In the genomic region with DNA sequence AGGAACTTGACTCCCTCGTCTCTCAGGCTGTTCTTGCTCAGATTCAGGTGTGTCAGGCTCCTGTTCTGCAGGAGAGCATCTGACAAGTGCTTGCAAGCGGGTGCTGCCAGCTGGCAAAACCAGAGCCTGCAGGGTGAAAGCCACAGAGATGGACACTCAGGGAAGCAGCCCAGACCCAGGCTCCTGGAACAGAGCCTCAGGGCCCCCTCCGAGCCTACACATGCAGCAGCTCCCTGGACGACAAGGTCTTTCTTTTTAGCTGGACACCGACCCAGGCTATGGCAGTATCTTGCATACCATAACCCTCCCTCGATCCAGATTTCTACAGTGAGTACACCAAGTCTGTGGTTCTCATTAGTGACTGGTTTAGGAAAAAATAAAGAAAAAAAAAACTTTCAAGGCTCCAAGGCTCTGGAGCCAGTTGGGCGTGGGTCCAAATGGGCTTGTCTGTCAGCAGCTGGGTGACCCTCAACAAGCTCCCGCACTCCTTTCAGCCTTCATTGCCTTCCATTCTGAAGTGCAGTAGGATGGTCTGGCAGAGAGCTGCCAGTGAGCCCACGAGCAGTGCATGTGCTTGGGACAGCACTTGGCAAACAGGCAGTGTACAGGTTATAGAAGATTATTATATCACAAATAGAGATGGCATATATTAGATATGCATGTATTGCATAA, we compare ENCODE assay signal across 17 cellular contexts. TPM values are rescaled to one million over a fixed set of nuclear protein-coding genes. Genes with fewer than 3 reads are reported as not detected.
A peak's percentile ranks its signal among the peaks of the same experiment; 100 is the strongest.
DNase-seq lines count a peak whose midpoint lies in the region; ATAC-seq and TF ChIP-seq lines count a peak whose summit lies in the region.
"Had no signal": no experiment of that assay in that cellular context is flagged by ENCODE, and none has a peak within 500 bp of the region (broad histone marks: within the 10 kb centered on the region; RNA-seq: fewer than 3 reads in every experiment).

No MANE protein-coding gene starts in this region.

- H2BK120ac ChIP-seq in neuronal stem cell (ENCODE audit: low read depth, low read length), result no peak overlapping the region

- no peak overlapping the region for H2BK15ac ChIP-seq in neuronal stem cell (ENCODE audit: low read length)

- in situ Hi-C loops in Panc1 (cut with HindIII; ENCODE audit: low pct_unique_long_range_greater_than_20kb, low sequenced_read_pairs), result no loop called here

- H3K23ac ChIP-seq in neuronal stem cell (ENCODE audit: low read depth, low read length, poor library complexity), result no peak overlapping the region

- H3K36me3 ChIP-seq in Panc1 (ENCODE audit: control insufficient read depth, insufficient read depth, low read length), result no peaks in the 10 kb centered on the region
- H3K36me3 ChIP-seq in neuronal stem cell (replicated peaks in 1 of 2; ENCODE audit: control insufficient read depth in 2 of 2, insufficient read depth in 2 of 2, low read length in 2 of 2), result no peaks in the 10 kb centered on the region
- H3K36me3 ChIP-seq: BLaER1 had no signal

- H3K4ac ChIP-seq in neuronal stem cell (ENCODE audit: low read length), result no peak overlapping the region

- DNase-seq in DMS 273 (lab: John Stamatoyannopoulos, UW; ENCODE audit: unreplicated experiment) (peak; percentile 13), DMS 273 treated with DMSO at 0.1 percent for 48 hours (lab: John Stamatoyannopoulos, UW) (no peak), Panc1 (ENCODE audit: low read depth, low spot score) (no peak), neuronal stem cell (ENCODE audit: low spot score) (no peak), OCI-M1 (lab: John Stamatoyannopoulos, UW) (no peak), NCI-H1105 treated with DMSO at 0.1 percent for 48 hours (lab: John Stamatoyannopoulos, UW) (no peak), AG08395 (ENCODE audit: low spot score) (no peak)
- DNase-seq: Calu3; CD8-positive, alpha-beta T cell; GF-D8; HCEC 1CT; IMR-90; KBM-7 had no signal

- no peaks in the 10 kb centered on the region for H3K79me1 ChIP-seq in neuronal stem cell (ENCODE audit: low read depth, low read length)

- H4K8ac ChIP-seq in neuronal stem cell (ENCODE audit: low read depth, low read length), result no peak overlapping the region

- no TSS peak for BruUV-seq in Panc1 (replicated peaks; lab: Mats Ljungman, UMichigan)

- no peak overlapping the region for H3K27ac ChIP-seq in Panc1 (ENCODE audit: low read length)
- H3K27ac ChIP-seq in neuronal stem cell (replicated peaks; ENCODE audit: low read length), result no peak overlapping the region
- H3K27ac ChIP-seq: 22Rv1, A549, BLaER1 had no signal

- no peak overlapping the region for H4K91ac ChIP-seq in neuronal stem cell (ENCODE audit: low read depth, low read length, poor library complexity)

- no peak overlapping the region for H3K4me3 ChIP-seq in Panc1 (ENCODE audit: low read depth in 2 of 2, low read length in 2 of 2)
- H3K4me3 ChIP-seq in neuronal stem cell (ENCODE audit: low read length in 2 of 2), result no peak overlapping the region
- H3K4me3 ChIP-seq: A549, BLaER1, GM23338 had no signal

- TF ChIP-seq CTCF in Panc1 (IDR thresholded peaks at IDR 0.05), result no peak

- intact Hi-C loops in Panc1 (cut with micrococcal nuclease; ENCODE audit: unreplicated experiment), result no loop called here

- no peak overlapping the region for H3K14ac ChIP-seq in neuronal stem cell (ENCODE audit: low read length)

- no peaks in the 10 kb centered on the region for H3K9me3 ChIP-seq in Panc1 (ENCODE audit: control insufficient read depth, insufficient read depth, low read depth, low read length)
- peaks cover 0 to 35% of the 10 kb centered on the region in 2 donors for H3K9me3 ChIP-seq in neuronal stem cell (replicated peaks in 1 of 2; ENCODE audit: control insufficient read depth in 2 of 2, insufficient read depth in 1 of 2, low read depth in 1 of 2, low read length in 2 of 2)
- H3K9me3 ChIP-seq: A549, BLaER1 had no signal

- H3K4me1 ChIP-seq in Panc1 (ENCODE audit: control insufficient read depth, insufficient read depth, low read length) (0 out of 2 replicates have a peak, but pooled peaks cover 3% of the 10 kb centered on the region), neuronal stem cell (ENCODE audit: control insufficient read depth in 2 of 2, insufficient read depth in 1 of 2, low read depth in 1 of 2, low read length in 2 of 2) (no peaks in the 10 kb centered on the region)
- H3K4me1 ChIP-seq: A549, BLaER1 had no signal

- POLR2A ChIA-PET in Panc1 (lab: Charles Lee), result no interaction called here

- H2AFZ ChIP-seq in neuronal stem cell (ENCODE audit: low read length), result peak overlapping the region; percentile 72
- H2AFZ ChIP-seq: GM23338 had no signal

- CTCF ChIA-PET in Panc1 (lab: Charles Lee), result no interaction called here

- no peak overlapping the region for H2AK5ac ChIP-seq in neuronal stem cell (ENCODE audit: low read depth, low read length)

- no peak overlapping the region for H3K18ac ChIP-seq in neuronal stem cell (ENCODE audit: low read length)

- WGBS in neuronal stem cell (ENCODE audit: extremely low coverage in 2 of 2, insufficient read length in 2 of 2, insufficient replicate concordance in 1 of 2), 2 donors, result no CpG with 5 or more reads among the region's 9 CpGs

- peak; percentile 59 for ATAC-seq in Panc1
- ATAC-seq: CD8-positive, alpha-beta T cell; GM23338 had no signal

- H2BK12ac ChIP-seq in neuronal stem cell (ENCODE audit: low read length), result no peak overlapping the region

- H3K27me3 ChIP-seq in Panc1 (ENCODE audit: control insufficient read depth, insufficient read depth, low read length), result no peaks in the 10 kb centered on the region; the same call in 1 of the 2 replicates
- peaks cover 0 to 8% (median 0%) of the 10 kb centered on the region in 3 experiments for H3K27me3 ChIP-seq in neuronal stem cell (ENCODE audit: control insufficient read depth in 3 of 3, insufficient read depth in 3 of 3, low read depth in 1 of 3, low read length in 3 of 3)
- H3K27me3 ChIP-seq: BLaER1 had no signal

- no peak overlapping the region for H2BK5ac ChIP-seq in neuronal stem cell (ENCODE audit: low read length)

- H3K9ac ChIP-seq in neuronal stem cell (ENCODE audit: low read depth, low read length, poor library complexity), result no peak overlapping the region
- H3K9ac ChIP-seq: BLaER1 had no signal

- no peak overlapping the region for H3K4me2 ChIP-seq in neuronal stem cell (ENCODE audit: insufficient read depth, low read length, poor library complexity, severe bottlenecking)
- H3K4me2 ChIP-seq: A549, BLaER1, GM23338 had no signal

RNA-seq across cellular contexts. Expression of gene NLRP13, which starts 29.9 kb away (rescaled TPM):
- not detected for total RNA-seq in Panc1 (2021; ENCODE audit: unreplicated experiment)
- not detected for polyA plus RNA-seq in Panc1 (2012; ENCODE audit: insufficient read length)
- polyA plus RNA-seq in neuronal stem cell (2013, experiment 1 of 2), result not detected
- polyA plus RNA-seq in neuronal stem cell (2013, experiment 2 of 2), result not detected
- total RNA-seq: Calu3; CD8-positive, alpha-beta T cell; GM23338; IMR-90 had no signal
- polyA plus RNA-seq: A549, GM23338, IMR-90 had no signal

RNA-seq across cellular contexts. Expression of gene NLRP8, which starts 45.4 kb away (rescaled TPM):
- total RNA-seq in Panc1 (2021; ENCODE audit: unreplicated experiment), result not detected
- not detected for polyA plus RNA-seq in Panc1 (2012; ENCODE audit: insufficient read length)
- not detected for polyA plus RNA-seq in neuronal stem cell (2013, experiment 1 of 2)
- not detected for polyA plus RNA-seq in neuronal stem cell (2013, experiment 2 of 2)
- total RNA-seq: Calu3; CD8-positive, alpha-beta T cell; GM23338; IMR-90 had no signal
- polyA plus RNA-seq: A549, GM23338, IMR-90 had no signal
